In the genomic region with DNA sequence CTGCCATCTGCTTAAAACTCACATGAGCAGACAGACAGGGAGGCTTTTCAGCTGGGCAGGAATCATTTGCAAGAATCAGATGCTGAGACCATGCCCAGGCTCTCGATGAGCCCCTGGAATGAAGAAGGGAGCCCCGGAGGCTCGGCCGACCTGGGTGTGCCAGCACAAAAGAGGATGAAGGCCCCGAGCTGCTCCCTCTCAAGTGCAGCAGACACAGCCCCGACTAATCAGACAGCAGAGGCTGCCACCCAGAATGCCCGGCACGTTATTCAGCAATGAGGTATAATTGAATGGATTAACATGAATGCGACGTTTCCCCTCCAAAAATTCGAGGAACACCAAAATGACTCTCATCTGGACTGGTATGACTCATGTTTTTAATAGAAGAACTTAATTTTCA, we compare ENCODE assay signal across 15 cellular contexts. TPM values are rescaled to one million over a fixed set of nuclear protein-coding genes. Genes with fewer than 3 reads are reported as not detected.
DNase-seq lines count a peak whose midpoint lies in the region; ATAC-seq and TF ChIP-seq lines count a peak whose summit lies in the region.
"Had no signal": no experiment of that assay in that cellular context is flagged by ENCODE, and none has a peak within 500 bp of the region (broad histone marks: within the 10 kb centered on the region; RNA-seq: fewer than 3 reads in every experiment).

No MANE protein-coding gene starts in this region.

- H3K27me3 ChIP-seq in thoracic aorta (replicated peaks; ENCODE audit: insufficient read depth), result no peaks in the 10 kb centered on the region
- H3K27me3 ChIP-seq: upper lobe of left lung had no signal

- H3K4me1 ChIP-seq in thoracic aorta (ENCODE audit: control insufficient read depth in 1 of 2, low read depth in 2 of 2), result peaks cover 13 to 43% of the 10 kb centered on the region in 2 donors

- peaks cover 57% of the 10 kb centered on the region for H3K36me3 Mint-ChIP-seq in activated CD8-positive, alpha-beta T cell treated with anti-CD3 and anti-CD28 coated beads, Interleukin-2, amount 10 ng/mL, durations not matched to agents 7 days and 5 days (ENCODE audit: low read depth)

- POLR2A ChIA-PET in activated CD8-positive, alpha-beta T cell treated with anti-CD3 and anti-CD28 coated beads, Interleukin-2, amount 10 ng/mL, durations not matched to agents 7 days and 5 days (lab: Charles Lee), result interaction anchor here (0.6 to 1.3 kb wide), 4 partner anchors 18 to 59 kb away, joined by 3 to 4 read pairs (median 4); a partner anchor contains a TSS

- H3K9me3 ChIP-seq in thoracic aorta, result no peaks in the 10 kb centered on the region
- H3K9me3 ChIP-seq: upper lobe of left lung had no signal

- H3K27ac ChIP-seq in thoracic aorta, result no peak overlapping the region
- H3K27ac ChIP-seq: upper lobe of left lung had no signal

- CTCF ChIA-PET in activated CD8-positive, alpha-beta T cell treated with anti-CD3 and anti-CD28 coated beads, Interleukin-2, amount 10 ng/mL, durations not matched to agents 7 days and 5 days (lab: Charles Lee), result interaction anchor here (0.7 to 4.4 kb wide), 5 partner anchors 11 to 932 kb away, joined by 3 to 28 read pairs (median 4); no protein-coding TSS in a partner anchor

- H3K9me3 Mint-ChIP-seq in activated CD8-positive, alpha-beta T cell treated with anti-CD3 and anti-CD28 coated beads, Interleukin-2, amount 10 ng/mL, durations not matched to agents 7 days and 5 days (ENCODE audit: insufficient read depth), result no peaks in the 10 kb centered on the region
- H3K9me3 Mint-ChIP-seq: activated B cell treated with CpG ODN at 0.5 μM for 24 hours had no signal

- TF ChIP-seq CTCF in thoracic aorta (IDR thresholded peaks at IDR 0.05), result no peak

- H3K27ac Mint-ChIP-seq in activated CD8-positive, alpha-beta T cell treated with anti-CD3 and anti-CD28 coated beads, Interleukin-2, amount 10 ng/mL, durations not matched to agents 7 days and 5 days, result peak overlapping the region; percentile 91
- H3K27ac Mint-ChIP-seq: activated B cell treated with CpG ODN at 0.5 μM for 24 hours had no signal

- peak; percentile 15 for ATAC-seq in activated CD8-positive, alpha-beta T cell treated with anti-CD3 and anti-CD28 coated beads, Interleukin-2, amount 10 ng/mL, durations not matched to agents 7 days and 5 days
- ATAC-seq in thoracic aorta (ENCODE audit: insufficient number of reproducible peaks, low FRiP score, low read depth) (no peak), GM21515 (IDR thresholded peaks at IDR 0.05; ENCODE audit: unreplicated experiment) (no peak), GM18858 (IDR thresholded peaks at IDR 0.05; ENCODE audit: unreplicated experiment) (no peak), HG02885 (IDR thresholded peaks at IDR 0.05; ENCODE audit: poor library complexity, unreplicated experiment) (no peak)
- ATAC-seq: PC-3 had no signal

- no peaks in the 10 kb centered on the region for H3K36me3 ChIP-seq in thoracic aorta
- H3K36me3 ChIP-seq: upper lobe of left lung had no signal

- peak; percentile 67 for DNase-seq in stimulated activated CD4-positive, alpha-beta T cell treated with anti-CD3 and anti-CD28 coated beads, Interleukin-15, amount 100 ng/mL, for 24 hours
- DNase-seq in stimulated activated CD4-positive, alpha-beta T cell treated with anti-CD3 and anti-CD28 coated beads, Interleukin-2, amount 100 ng/mL, for 48 hours, result no peak
- no peak for DNase-seq in activated CD8-positive, alpha-beta T cell treated with anti-CD3 and anti-CD28 coated beads, Interleukin-2, amount 10 ng/mL, durations not matched to agents 7 days and 5 days
- DNase-seq in effector CD4-positive, alpha-beta T cell, result peak; percentile 43
- no peak for DNase-seq in thoracic aorta (ENCODE audit: low spot score)
- DNase-seq: activated B cell treated with CpG ODN at 0.5 μM for 24 hours, DMS53, mammary epithelial cell, NCI-H187 treated with DMSO at 0.1 percent for 48 hours, NCI-H526 treated with DMSO at 0.1 percent for 48 hours, PC-3 had no signal

- no peaks in the 10 kb centered on the region for H3K27me3 Mint-ChIP-seq in activated CD8-positive, alpha-beta T cell treated with anti-CD3 and anti-CD28 coated beads, Interleukin-2, amount 10 ng/mL, durations not matched to agents 7 days and 5 days (ENCODE audit: low read depth)
- H3K27me3 Mint-ChIP-seq: activated B cell treated with CpG ODN at 0.5 μM for 24 hours had no signal

- peak overlapping the region; percentile 17 for H3K4me3 ChIP-seq in thoracic aorta
- H3K4me3 ChIP-seq: upper lobe of left lung had no signal

- peaks cover 97% of the 10 kb centered on the region for H3K4me1 Mint-ChIP-seq in activated CD8-positive, alpha-beta T cell treated with anti-CD3 and anti-CD28 coated beads, Interleukin-2, amount 10 ng/mL, durations not matched to agents 7 days and 5 days (ENCODE audit: low read depth)
- H3K4me1 Mint-ChIP-seq: activated B cell treated with CpG ODN at 0.5 μM for 24 hours had no signal

- peak overlapping the region; percentile 71 for H3K4me3 Mint-ChIP-seq in activated CD8-positive, alpha-beta T cell treated with anti-CD3 and anti-CD28 coated beads, Interleukin-2, amount 10 ng/mL, durations not matched to agents 7 days and 5 days
- H3K4me3 Mint-ChIP-seq: activated B cell treated with CpG ODN at 0.5 μM for 24 hours had no signal

RNA-seq across cellular contexts. Expression of a gene that starts 58.9 kb away (rescaled TPM):
- 10 to 100 TPM; 68.6 to 70.6 TPM for total RNA-seq in activated CD8-positive, alpha-beta T cell treated with anti-CD3 and anti-CD28 coated beads, Interleukin-2, amount 10 ng/mL, durations not matched to agents 7 days and 5 days
- total RNA-seq in thoracic aorta, result 1 to 10 TPM in 1 of 2 donors, under 1 TPM in 1; 0.92 to 6.2 TPM

Comparison
In these comparisons a context has a peak if more than half of its experiments do, and no peak if none do; other contexts are left out.
1. DNase-seq: peak in stimulated activated CD4-positive, alpha-beta T cell treated with anti-CD3 and anti-CD28 coated beads, Interleukin-15, amount 100 ng/mL, for 24 hours (single experiment) and effector CD4-positive, alpha-beta T cell (single experiment); none in stimulated activated CD4-positive, alpha-beta T cell treated with anti-CD3 and anti-CD28 coated beads, Interleukin-2, amount 100 ng/mL, for 48 hours (0 of 2), activated CD8-positive, alpha-beta T cell treated with anti-CD3 and anti-CD28 coated beads, Interleukin-2, amount 10 ng/mL, durations not matched to agents 7 days and 5 days (single experiment) and thoracic aorta (single experiment).
2. RNA of a gene that starts 58.9 kb away (total RNA-seq): 68.6 to 70.6 TPM in activated CD8-positive, alpha-beta T cell treated with anti-CD3 and anti-CD28 coated beads, Interleukin-2, amount 10 ng/mL, durations not matched to agents 7 days and 5 days; 0.92 to 6.2 TPM in thoracic aorta; every median in the first group is over 4 times any median in the second.